Comparison of ENCODE assay signal across 12 cellular contexts in the genomic region with DNA sequence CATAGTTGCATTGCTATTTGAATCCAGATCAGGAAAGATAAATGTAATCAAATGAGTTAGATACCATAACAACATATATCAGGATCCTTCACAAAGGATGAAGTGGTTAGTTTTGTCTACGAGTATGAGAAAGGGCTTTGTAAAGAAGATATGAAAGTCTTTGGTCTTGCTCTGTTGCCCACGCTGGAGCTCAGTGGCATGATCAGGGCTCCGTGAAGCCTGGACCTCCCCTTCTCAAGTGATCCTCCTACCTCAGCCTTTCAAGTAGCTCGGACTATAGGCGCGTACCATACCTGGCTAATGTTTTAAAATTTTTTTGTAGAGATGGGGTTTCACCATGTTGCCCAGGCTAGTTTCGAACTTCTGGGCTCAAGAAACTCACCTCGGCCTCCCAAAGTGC. TPM values are rescaled to one million over a fixed set of nuclear protein-coding genes. Genes with fewer than 3 reads are reported as not detected.
DNase-seq lines count a peak whose midpoint lies in the region; ATAC-seq, FAIRE-seq and TF ChIP-seq lines count a peak whose summit lies in the region.
"Had no signal": no experiment of that assay in that cellular context is flagged by ENCODE, and none has a peak within 500 bp of the region (broad histone marks: within the 10 kb centered on the region; RNA-seq: fewer than 3 reads in every experiment).

No MANE protein-coding gene starts in this region.

- H3K36me3 ChIP-seq in ectodermal cell (ENCODE audit: control insufficient read depth, insufficient read depth, low read length): peaks cover 14% of the 10 kb centered on the region
- H3K36me3 ChIP-seq in smooth muscle cell (ENCODE audit: low read depth): peaks cover 11% of the 10 kb centered on the region

- H3K27me3 Mint-ChIP-seq in T-helper 1 cell treated with Interleukin-12 subunit alpha and Interleukin-12 subunit beta and Interleukin-4 antibody, amounts not matched to agents 30 μg/mL and 1 μg/mL, for 36 hours (ENCODE audit: low read depth): peaks cover 4% of the 10 kb centered on the region

- H3K27ac Mint-ChIP-seq in T-helper 1 cell treated with Interleukin-12 subunit alpha and Interleukin-12 subunit beta and Interleukin-4 antibody, amounts not matched to agents 30 μg/mL and 1 μg/mL, for 36 hours: no peak overlapping the region

- peak overlapping the region; percentile 94 for H3K4me3 Mint-ChIP-seq in T-helper 1 cell treated with Interleukin-12 subunit alpha and Interleukin-12 subunit beta and Interleukin-4 antibody, amounts not matched to agents 30 μg/mL and 1 μg/mL, for 36 hours

- no peak for TF ChIP-seq CTCF in smooth muscle cell (IDR thresholded peaks at IDR 0.05; ENCODE audit: borderline replicate concordance, insufficient read depth, poor library complexity, severe bottlenecking)

- H3K4me1 ChIP-seq in ectodermal cell (ENCODE audit: control insufficient read depth, insufficient read depth, low read length) (peaks cover 27% of the 10 kb centered on the region), smooth muscle cell (ENCODE audit: low read depth) (peaks cover 57% of the 10 kb centered on the region)

- H4K20me1 ChIP-seq in smooth muscle cell (ENCODE audit: low read depth): peaks cover 66% of the 10 kb centered on the region

- H3F3A ChIP-seq in smooth muscle cell (ENCODE audit: low read depth): peaks cover 6% of the 10 kb centered on the region

- no peak overlapping the region for H2AFZ ChIP-seq in smooth muscle cell (ENCODE audit: low read depth)

- no peaks in the 10 kb centered on the region for H3K9me3 Mint-ChIP-seq in T-helper 1 cell treated with Interleukin-12 subunit alpha and Interleukin-12 subunit beta and Interleukin-4 antibody, amounts not matched to agents 30 μg/mL and 1 μg/mL, for 36 hours

- H3K4me3 ChIP-seq in ectodermal cell (ENCODE audit: insufficient read depth, low read depth, low read length) (peak overlapping the region; percentile 81), smooth muscle cell (peak overlapping the region; percentile 91)

- H3K79me2 ChIP-seq in smooth muscle cell (ENCODE audit: low read depth): peaks cover 90% of the 10 kb centered on the region

- TF ChIP-seq POLR2A in H54 (IDR thresholded peaks at IDR 0.05; ENCODE audit: low read depth, low read length): no peak

- no peak overlapping the region for H3K27ac ChIP-seq in ectodermal cell (ENCODE audit: insufficient read depth, low read depth, low read length, poor library complexity, severe bottlenecking)
- H3K27ac ChIP-seq in smooth muscle cell (ENCODE audit: low read depth): peak overlapping the region; percentile 100
- H3K27ac ChIP-seq: HL-60 had no signal

- peak; percentile 26 for ATAC-seq in HG03108 (IDR thresholded peaks at IDR 0.05; ENCODE audit: unreplicated experiment)

- H3K9me3 ChIP-seq in ectodermal cell (ENCODE audit: control insufficient read depth, low read length) (no peaks in the 10 kb centered on the region), smooth muscle cell (replicated peaks; ENCODE audit: low read depth) (no peaks in the 10 kb centered on the region)

- H3K36me3 Mint-ChIP-seq in T-helper 1 cell treated with Interleukin-12 subunit alpha and Interleukin-12 subunit beta and Interleukin-4 antibody, amounts not matched to agents 30 μg/mL and 1 μg/mL, for 36 hours (ENCODE audit: low read depth): peaks cover 42% of the 10 kb centered on the region

- H3K27me3 ChIP-seq in ectodermal cell (ENCODE audit: control insufficient read depth, insufficient read depth, low read length, poor library complexity, severe bottlenecking) (no peaks in the 10 kb centered on the region), smooth muscle cell (ENCODE audit: low read depth) (no peaks in the 10 kb centered on the region)

- 91 to 94% methylated on average over 8 of the region's 8 CpGs for WGBS in ectodermal cell, 2 experiments
- WGBS in smooth muscle cell (ENCODE audit: low lambda C conversion rate): 86% methylated on average over 8 of the region's 8 CpGs

- no peak for FAIRE-seq in H54 (lab: Jason Lieb, UNC)
- FAIRE-seq: A204.1, TTC549 had no signal

- peak overlapping the region; percentile 89 for H3K4me2 ChIP-seq in smooth muscle cell

- peak overlapping the region; percentile 26 for H3K9ac ChIP-seq in smooth muscle cell (ENCODE audit: low read depth)

- no peak for DNase-seq in T-helper 1 cell
- no peak for DNase-seq in smooth muscle cell (lab: John Stamatoyannopoulos, UW; ENCODE audit: unreplicated experiment)
- DNase-seq in AG08395 (ENCODE audit: low spot score): no peak
- no peak for DNase-seq in DMS53 (lab: John Stamatoyannopoulos, UW)
- no peak for DNase-seq in H54 (ENCODE audit: insufficient read length, low spot score)
- DNase-seq: hypothalamus had no signal

- H3K4me1 Mint-ChIP-seq in T-helper 1 cell treated with Interleukin-12 subunit alpha and Interleukin-12 subunit beta and Interleukin-4 antibody, amounts not matched to agents 30 μg/mL and 1 μg/mL, for 36 hours (ENCODE audit: low read depth): peaks cover 44% of the 10 kb centered on the region

RNA-seq across cellular contexts. Expression of gene SMC5, which starts 1.8 kb away (rescaled TPM):
- 31.8 TPM for polyA plus RNA-seq in ectodermal cell (2013, experiment 1 of 4)
- polyA plus RNA-seq in ectodermal cell (2013, experiment 2 of 4): 37.4 TPM
- 23.4 TPM for polyA plus RNA-seq in ectodermal cell (2013, experiment 3 of 4)
- polyA plus RNA-seq in ectodermal cell (2013, experiment 4 of 4): 28.8 TPM
- total RNA-seq in smooth muscle cell: 81.4 and 95.2 TPM in 2 replicates
- polyA plus RNA-seq in smooth muscle cell: 31.2 and 36.1 TPM in 2 replicates
